In the genomic region with DNA sequence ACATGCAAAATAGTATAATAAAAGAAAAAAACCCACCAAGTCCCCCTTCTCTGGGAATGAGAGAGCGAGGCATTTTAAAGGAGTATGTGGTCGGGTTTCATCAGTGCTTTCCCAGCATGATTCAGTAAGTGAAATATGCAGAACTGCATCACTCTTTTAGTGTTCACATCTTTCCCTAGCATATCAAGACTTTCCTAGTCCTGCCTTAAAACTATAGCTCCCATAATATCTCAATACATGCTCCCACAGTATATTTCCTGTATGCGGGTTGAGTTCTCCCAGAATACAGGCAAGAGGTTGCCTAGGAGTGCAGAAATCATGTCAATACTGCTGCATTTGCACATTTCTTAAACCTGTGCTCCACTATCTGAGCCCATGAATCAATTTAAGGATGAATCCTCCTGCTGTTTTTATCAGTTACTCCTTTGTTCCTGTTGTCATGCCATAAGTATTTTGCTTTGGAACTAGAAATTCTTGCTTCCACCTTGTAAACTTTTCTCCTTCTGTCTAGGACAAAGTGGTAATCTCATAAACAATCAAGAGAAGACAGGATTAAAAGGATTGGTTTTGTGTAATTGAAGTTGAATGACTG, we compare ENCODE assay signal across 14 cellular contexts.
"Had no signal": no experiment of that assay in that cellular context is flagged by ENCODE, and none has a peak within 500 bp of the region (broad histone marks: within the 10 kb centered on the region; RNA-seq: fewer than 3 reads in every experiment).

No MANE protein-coding gene starts in this region.

- DNase-seq: activated CD4-positive, alpha-beta memory T cell treated with anti-CD3 and anti-CD28 coated beads, Interleukin-2, amount 10 ng/mL, durations not matched to agents 7 days and 5 days; activated CD4-positive, alpha-beta T cell treated with anti-CD3 and anti-CD28 coated beads for 1 hour; activated gamma-delta T cell; activated T-cell treated with anti-CD3 and anti-CD28 coated beads, Interleukin-2, amount 50 U/mL, for 48 hours; anterior cingulate cortex; cortex of kidney; effector memory CD4-positive, alpha-beta T cell; hippocampal formation; nephron progenitor cell; stimulated activated CD4-positive, alpha-beta T cell treated with anti-CD3 and anti-CD28 coated beads, Interleukin-12 subunit alpha, Interleukin-12 subunit beta, amount 100 ng/mL, for 4 hours; stimulated activated naive CD4-positive, alpha-beta T cell; upper lobe of left lung had no signal

- H3K4me3 ChIP-seq: cardiac muscle cell, upper lobe of left lung had no signal

- H3K36me3 ChIP-seq: cardiac muscle cell, upper lobe of left lung had no signal

- H3K27me3 ChIP-seq: cardiac muscle cell, upper lobe of left lung had no signal

- ATAC-seq: sciatic nerve had no signal

- H3K27ac ChIP-seq: cardiac muscle cell, upper lobe of left lung had no signal

- H3K4me1 ChIP-seq: upper lobe of left lung had no signal

- H3K9me3 ChIP-seq: upper lobe of left lung had no signal
